ENCODE assay signal across 1 cellular context in the genomic region with DNA sequence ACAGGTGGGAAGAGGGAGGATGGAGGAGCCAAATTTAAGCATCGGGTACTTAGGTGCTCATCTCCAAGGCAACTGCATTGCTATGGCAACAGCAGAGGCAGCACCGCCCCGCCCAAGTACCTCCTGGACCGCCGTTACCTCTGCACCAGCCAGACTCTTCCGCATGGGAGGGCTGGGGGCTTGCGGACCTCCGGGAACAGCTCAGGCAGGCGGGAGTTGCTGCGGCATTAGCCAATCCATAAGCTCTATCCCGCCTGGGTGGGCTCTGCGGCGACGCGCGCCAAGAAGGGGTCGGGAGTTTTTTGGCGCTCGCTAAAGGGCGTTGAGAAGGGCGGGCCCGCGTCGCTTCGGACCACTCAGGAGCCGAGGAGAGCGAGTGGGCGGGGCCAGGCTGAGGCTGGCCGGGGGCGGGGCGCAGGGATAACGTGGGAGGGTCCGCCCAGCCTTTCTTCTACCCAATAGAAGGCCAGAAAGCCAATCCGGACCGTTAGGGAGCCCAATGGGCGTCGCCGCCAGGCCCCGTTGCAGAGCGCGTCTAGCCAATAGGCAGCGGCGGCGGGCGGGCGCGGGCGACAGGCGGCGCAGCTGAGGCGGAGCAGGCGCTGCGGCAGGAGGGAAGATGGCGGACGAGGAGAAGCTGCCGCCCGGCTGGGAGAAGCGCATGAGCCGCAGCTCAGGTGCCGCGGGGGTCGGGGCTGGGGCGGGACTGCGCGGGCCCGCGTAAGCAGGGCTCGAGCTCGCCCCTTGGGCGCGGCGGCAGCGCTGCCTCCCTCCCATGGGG.
TF ChIP-seq lines count a peak whose summit lies in the region.

A gene (plus strand): TSS at position 593 of the 781 bp plus-strand sequence. CDS start 27 bp downstream, at position 620.

TF ChIP-seq in WTC11, 78 proteins besides CTCF, POLR2A, EP300 and RAD21 (continued from another document):
- TF ChIP-seq, protein P1, sequence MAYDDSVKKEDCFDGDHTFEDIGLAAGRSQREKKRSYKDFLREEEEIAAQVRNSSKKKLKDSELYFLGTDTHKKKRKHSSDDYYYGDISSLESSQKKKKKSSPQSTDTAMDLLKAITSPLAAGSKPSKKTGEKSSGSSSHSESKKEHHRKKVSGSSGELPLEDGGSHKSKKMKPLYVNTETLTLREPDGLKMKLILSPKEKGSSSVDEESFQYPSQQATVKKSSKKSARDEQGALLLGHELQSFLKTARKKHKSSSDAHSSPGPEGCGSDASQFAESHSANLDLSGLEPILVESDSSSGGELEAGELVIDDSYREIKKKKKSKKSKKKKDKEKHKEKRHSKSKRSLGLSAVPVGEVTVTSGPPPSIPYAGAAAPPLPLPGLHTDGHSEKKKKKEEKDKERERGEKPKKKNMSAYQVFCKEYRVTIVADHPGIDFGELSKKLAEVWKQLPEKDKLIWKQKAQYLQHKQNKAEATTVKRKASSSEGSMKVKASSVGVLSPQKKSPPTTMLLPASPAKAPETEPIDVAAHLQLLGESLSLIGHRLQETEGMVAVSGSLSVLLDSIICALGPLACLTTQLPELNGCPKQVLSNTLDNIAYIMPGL (CRISPR knock-in tag; IDR thresholded peaks at IDR 0.05) = no peak
- TF ChIP-seq, protein P2, sequence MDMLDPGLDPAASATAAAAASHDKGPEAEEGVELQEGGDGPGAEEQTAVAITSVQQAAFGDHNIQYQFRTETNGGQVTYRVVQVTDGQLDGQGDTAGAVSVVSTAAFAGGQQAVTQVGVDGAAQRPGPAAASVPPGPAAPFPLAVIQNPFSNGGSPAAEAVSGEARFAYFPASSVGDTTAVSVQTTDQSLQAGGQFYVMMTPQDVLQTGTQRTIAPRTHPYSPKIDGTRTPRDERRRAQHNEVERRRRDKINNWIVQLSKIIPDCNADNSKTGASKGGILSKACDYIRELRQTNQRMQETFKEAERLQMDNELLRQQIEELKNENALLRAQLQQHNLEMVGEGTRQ (CRISPR knock-in tag; IDR thresholded peaks at IDR 0.05) = peak; percentile 16; the same call in 1 of the 2 replicates
- TF ChIP-seq, protein P3, sequence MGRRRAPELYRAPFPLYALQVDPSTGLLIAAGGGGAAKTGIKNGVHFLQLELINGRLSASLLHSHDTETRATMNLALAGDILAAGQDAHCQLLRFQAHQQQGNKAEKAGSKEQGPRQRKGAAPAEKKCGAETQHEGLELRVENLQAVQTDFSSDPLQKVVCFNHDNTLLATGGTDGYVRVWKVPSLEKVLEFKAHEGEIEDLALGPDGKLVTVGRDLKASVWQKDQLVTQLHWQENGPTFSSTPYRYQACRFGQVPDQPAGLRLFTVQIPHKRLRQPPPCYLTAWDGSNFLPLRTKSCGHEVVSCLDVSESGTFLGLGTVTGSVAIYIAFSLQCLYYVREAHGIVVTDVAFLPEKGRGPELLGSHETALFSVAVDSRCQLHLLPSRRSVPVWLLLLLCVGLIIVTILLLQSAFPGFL (CRISPR knock-in tag; IDR thresholded peaks at IDR 0.05; ENCODE audit: borderline replicate concordance) = no peak
- TF ChIP-seq, protein P4, sequence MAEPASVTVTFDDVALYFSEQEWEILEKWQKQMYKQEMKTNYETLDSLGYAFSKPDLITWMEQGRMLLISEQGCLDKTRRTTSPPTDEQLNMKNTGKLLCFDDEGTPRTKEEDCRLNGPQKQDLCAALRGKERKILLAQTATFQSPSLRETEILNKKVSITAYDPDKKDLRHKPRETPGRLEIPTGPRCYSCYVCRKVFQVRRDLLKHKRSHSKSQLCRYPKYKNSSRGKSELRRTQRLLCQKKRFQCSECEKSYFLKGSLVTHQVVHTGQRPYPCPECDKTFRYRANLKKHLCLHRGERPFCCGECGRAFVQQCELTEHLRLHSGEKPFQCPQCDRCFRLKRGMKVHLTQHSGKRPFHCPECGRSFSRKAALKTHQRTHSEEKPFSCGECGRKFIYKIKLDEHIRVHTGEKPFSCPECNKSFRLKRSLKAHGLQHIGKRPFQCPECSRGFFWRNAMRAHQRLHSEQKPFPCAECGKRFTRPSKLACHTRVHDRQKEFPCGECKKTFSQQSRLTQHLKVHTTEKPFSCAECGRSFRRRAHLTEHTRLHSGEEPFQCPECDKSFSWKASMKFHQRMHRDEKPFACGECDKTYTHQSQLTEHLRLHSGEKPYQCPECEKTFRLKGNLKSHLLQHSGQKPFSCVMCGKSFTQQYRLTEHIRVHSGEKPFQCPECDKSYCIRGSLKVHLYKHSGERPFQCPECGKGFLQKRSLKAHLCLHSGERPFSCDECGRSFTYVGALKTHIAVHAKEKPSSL (CRISPR knock-in tag; conservative IDR thresholded peaks at IDR 0.05) = no peak
- TF ChIP-seq, protein P5, sequence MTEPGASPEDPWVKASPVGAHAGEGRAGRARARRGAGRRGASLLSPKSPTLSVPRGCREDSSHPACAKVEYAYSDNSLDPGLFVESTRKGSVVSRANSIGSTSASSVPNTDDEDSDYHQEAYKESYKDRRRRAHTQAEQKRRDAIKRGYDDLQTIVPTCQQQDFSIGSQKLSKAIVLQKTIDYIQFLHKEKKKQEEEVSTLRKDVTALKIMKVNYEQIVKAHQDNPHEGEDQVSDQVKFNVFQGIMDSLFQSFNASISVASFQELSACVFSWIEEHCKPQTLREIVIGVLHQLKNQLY (CRISPR knock-in tag; IDR thresholded peaks at IDR 0.05) = no peak
- TF ChIP-seq MYBL2 (CRISPR knock-in tag; IDR thresholded peaks at IDR 0.05) = no peak
- no peak for TF ChIP-seq ELF4 (CRISPR knock-in tag; IDR thresholded peaks at IDR 0.05; ENCODE audit: low read depth)
- no peak for TF ChIP-seq SMAD4 (CRISPR knock-in tag; IDR thresholded peaks at IDR 0.05)
- no peak; the same call in 1 of the 2 replicates for TF ChIP-seq ZNF121 (CRISPR knock-in tag; IDR thresholded peaks at IDR 0.05)
- no peak for TF ChIP-seq TEAD4 (CRISPR knock-in tag; IDR thresholded peaks at IDR 0.05)
- TF ChIP-seq, protein P6, sequence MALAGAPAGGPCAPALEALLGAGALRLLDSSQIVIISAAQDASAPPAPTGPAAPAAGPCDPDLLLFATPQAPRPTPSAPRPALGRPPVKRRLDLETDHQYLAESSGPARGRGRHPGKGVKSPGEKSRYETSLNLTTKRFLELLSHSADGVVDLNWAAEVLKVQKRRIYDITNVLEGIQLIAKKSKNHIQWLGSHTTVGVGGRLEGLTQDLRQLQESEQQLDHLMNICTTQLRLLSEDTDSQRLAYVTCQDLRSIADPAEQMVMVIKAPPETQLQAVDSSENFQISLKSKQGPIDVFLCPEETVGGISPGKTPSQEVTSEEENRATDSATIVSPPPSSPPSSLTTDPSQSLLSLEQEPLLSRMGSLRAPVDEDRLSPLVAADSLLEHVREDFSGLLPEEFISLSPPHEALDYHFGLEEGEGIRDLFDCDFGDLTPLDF (CRISPR knock-in tag; IDR thresholded peaks at IDR 0.05) = no peak
- no peak for TF ChIP-seq IRF2 (CRISPR knock-in tag; IDR thresholded peaks at IDR 0.05; ENCODE audit: borderline replicate concordance, low read depth)
- TF ChIP-seq JUN (CRISPR knock-in tag; IDR thresholded peaks at IDR 0.05) = no peak
- no peak for TF ChIP-seq MXD4 (CRISPR knock-in tag; IDR thresholded peaks at IDR 0.05; ENCODE audit: borderline replicate concordance)
- TF ChIP-seq, protein P7, sequence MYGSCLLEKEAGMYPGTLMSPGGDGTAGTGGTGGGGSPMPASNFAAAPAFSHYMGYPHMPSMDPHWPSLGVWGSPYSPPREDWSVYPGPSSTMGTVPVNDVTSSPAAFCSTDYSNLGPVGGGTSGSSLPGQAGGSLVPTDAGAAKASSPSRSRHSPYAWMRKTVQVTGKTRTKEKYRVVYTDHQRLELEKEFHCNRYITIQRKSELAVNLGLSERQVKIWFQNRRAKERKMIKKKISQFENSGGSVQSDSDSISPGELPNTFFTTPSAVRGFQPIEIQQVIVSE (CRISPR knock-in tag; IDR thresholded peaks at IDR 0.05; ENCODE audit: borderline replicate concordance) = no peak
- TF ChIP-seq, protein P8, sequence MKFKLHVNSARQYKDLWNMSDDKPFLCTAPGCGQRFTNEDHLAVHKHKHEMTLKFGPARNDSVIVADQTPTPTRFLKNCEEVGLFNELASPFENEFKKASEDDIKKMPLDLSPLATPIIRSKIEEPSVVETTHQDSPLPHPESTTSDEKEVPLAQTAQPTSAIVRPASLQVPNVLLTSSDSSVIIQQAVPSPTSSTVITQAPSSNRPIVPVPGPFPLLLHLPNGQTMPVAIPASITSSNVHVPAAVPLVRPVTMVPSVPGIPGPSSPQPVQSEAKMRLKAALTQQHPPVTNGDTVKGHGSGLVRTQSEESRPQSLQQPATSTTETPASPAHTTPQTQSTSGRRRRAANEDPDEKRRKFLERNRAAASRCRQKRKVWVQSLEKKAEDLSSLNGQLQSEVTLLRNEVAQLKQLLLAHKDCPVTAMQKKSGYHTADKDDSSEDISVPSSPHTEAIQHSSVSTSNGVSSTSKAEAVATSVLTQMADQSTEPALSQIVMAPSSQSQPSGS (CRISPR knock-in tag; IDR thresholded peaks at IDR 0.05; ENCODE audit: borderline replicate concordance, low read depth) = no peak
- no peak for TF ChIP-seq NR3C1 (CRISPR knock-in tag; conservative IDR thresholded peaks at IDR 0.05; ENCODE audit: low read depth)
- TF ChIP-seq ZNF317 (CRISPR knock-in tag; IDR thresholded peaks at IDR 0.05; ENCODE audit: borderline replicate concordance, low read depth) = no peak
- TF ChIP-seq, protein P9, sequence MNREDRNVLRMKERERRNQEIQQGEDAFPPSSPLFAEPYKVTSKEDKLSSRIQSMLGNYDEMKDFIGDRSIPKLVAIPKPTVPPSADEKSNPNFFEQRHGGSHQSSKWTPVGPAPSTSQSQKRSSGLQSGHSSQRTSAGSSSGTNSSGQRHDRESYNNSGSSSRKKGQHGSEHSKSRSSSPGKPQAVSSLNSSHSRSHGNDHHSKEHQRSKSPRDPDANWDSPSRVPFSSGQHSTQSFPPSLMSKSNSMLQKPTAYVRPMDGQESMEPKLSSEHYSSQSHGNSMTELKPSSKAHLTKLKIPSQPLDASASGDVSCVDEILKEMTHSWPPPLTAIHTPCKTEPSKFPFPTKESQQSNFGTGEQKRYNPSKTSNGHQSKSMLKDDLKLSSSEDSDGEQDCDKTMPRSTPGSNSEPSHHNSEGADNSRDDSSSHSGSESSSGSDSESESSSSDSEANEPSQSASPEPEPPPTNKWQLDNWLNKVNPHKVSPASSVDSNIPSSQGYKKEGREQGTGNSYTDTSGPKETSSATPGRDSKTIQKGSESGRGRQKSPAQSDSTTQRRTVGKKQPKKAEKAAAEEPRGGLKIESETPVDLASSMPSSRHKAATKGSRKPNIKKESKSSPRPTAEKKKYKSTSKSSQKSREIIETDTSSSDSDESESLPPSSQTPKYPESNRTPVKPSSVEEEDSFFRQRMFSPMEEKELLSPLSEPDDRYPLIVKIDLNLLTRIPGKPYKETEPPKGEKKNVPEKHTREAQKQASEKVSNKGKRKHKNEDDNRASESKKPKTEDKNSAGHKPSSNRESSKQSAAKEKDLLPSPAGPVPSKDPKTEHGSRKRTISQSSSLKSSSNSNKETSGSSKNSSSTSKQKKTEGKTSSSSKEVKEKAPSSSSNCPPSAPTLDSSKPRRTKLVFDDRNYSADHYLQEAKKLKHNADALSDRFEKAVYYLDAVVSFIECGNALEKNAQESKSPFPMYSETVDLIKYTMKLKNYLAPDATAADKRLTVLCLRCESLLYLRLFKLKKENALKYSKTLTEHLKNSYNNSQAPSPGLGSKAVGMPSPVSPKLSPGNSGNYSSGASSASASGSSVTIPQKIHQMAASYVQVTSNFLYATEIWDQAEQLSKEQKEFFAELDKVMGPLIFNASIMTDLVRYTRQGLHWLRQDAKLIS (CRISPR knock-in tag; IDR thresholded peaks at IDR 0.05; ENCODE audit: borderline replicate concordance) = no peak
TF ChIP-seq in WTC11: peak in this region for 9.
